10 cellular contexts compared by ENCODE assay signal in the genomic region with DNA sequence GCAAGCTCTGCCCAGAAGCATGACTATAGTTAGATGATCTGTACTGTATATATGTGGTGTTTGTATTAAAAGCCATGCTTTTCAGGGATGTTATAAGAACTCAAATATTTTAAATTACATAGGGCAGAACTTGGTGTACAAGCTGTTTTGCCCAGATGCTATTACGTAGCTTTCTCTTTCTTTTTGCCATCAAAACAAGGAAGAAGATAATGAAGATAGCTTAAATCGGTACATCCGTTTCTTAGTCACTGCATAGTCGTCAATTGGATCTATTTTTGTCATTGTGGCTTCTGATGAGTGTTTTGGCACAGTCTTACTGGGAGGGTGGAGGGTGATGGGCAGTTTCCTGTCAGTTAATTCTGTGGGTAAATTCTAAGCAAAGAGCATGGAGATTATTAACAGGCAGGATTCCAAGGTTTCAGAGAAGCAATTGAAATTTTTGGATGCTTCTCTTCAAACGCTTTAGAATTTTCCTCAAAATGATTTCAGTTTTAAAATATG.
DNase-seq lines count a peak whose midpoint lies in the region; ATAC-seq and TF ChIP-seq lines count a peak whose summit lies in the region.
"Had no signal": no experiment of that assay in that cellular context is flagged by ENCODE, and none has a peak within 500 bp of the region (broad histone marks: within the 10 kb centered on the region; RNA-seq: fewer than 3 reads in every experiment).

No MANE protein-coding gene starts in this region.

- DNase-seq in NCI-H187 treated with DMSO at 0.1 percent for 48 hours (lab: John Stamatoyannopoulos, UW) (peak; percentile 17), NCI-H187 (lab: John Stamatoyannopoulos, UW) (no peak), NCI-H226 (peak; percentile 62), psoas muscle (no peak), NCI-H128 (lab: John Stamatoyannopoulos, UW; ENCODE audit: unreplicated experiment) (no peak)
- DNase-seq in activated CD4-positive, alpha-beta T cell treated with anti-CD3 and anti-CD28 coated beads, Interleukin-2, amount 50 U/mL, for 48 hours, result peak; percentile 22 to 42

- intact Hi-C loops in psoas muscle (cut with DNase I), result no loop called here

- peaks cover 17% of the 10 kb centered on the region for H3K4me1 ChIP-seq in psoas muscle

- no peaks in the 10 kb centered on the region for H3K27me3 ChIP-seq in psoas muscle (ENCODE audit: insufficient read depth in 3 of 3, low read length in 2 of 3)
- H3K27me3 ChIP-seq: neutrophil had no signal

- peak overlapping the region; percentile 50 for H3K4me3 ChIP-seq in psoas muscle

- no peaks in the 10 kb centered on the region for H3K9me3 ChIP-seq in psoas muscle
- H3K9me3 ChIP-seq: neutrophil had no signal

- TF ChIP-seq CTCF in psoas muscle (IDR thresholded peaks at IDR 0.05), result no peak

- no peaks in the 10 kb centered on the region for H3K36me3 ChIP-seq in psoas muscle (ENCODE audit: insufficient read depth in 1 of 2, low read depth in 1 of 2)
- H3K36me3 ChIP-seq: neutrophil had no signal

- WGBS in psoas muscle, 3 donors, result 2 to 7% (median 3%) methylated on average over 5 of the region's 5 CpGs

- ATAC-seq in HG02970 (IDR thresholded peaks at IDR 0.05; ENCODE audit: low FRiP score, unreplicated experiment) (peak; percentile 97), esophagus mucosa (peak; percentile 88), psoas muscle (peak; percentile 70 to 88 (median 79))

- H3K27ac ChIP-seq in psoas muscle, result peak overlapping the region; percentile 50
- H3K27ac ChIP-seq: C4-2B, neutrophil had no signal

Comparison
In these comparisons a context has a peak if more than half of its experiments do, and no peak if none do; other contexts are left out.
1. DNase-seq: peak in NCI-H187 treated with DMSO at 0.1 percent for 48 hours (single experiment), NCI-H226 (single experiment) and activated CD4-positive, alpha-beta T cell treated with anti-CD3 and anti-CD28 coated beads, Interleukin-2, amount 50 U/mL, for 48 hours (2 of 2); none in NCI-H187 (0 of 2), psoas muscle (0 of 2) and NCI-H128 (single experiment).
2. Peak in every context shown above with its lines, with median percentiles within 50 percentile points of each other: ATAC-seq.